12 cellular contexts compared by ENCODE assay signal in the genomic region with DNA sequence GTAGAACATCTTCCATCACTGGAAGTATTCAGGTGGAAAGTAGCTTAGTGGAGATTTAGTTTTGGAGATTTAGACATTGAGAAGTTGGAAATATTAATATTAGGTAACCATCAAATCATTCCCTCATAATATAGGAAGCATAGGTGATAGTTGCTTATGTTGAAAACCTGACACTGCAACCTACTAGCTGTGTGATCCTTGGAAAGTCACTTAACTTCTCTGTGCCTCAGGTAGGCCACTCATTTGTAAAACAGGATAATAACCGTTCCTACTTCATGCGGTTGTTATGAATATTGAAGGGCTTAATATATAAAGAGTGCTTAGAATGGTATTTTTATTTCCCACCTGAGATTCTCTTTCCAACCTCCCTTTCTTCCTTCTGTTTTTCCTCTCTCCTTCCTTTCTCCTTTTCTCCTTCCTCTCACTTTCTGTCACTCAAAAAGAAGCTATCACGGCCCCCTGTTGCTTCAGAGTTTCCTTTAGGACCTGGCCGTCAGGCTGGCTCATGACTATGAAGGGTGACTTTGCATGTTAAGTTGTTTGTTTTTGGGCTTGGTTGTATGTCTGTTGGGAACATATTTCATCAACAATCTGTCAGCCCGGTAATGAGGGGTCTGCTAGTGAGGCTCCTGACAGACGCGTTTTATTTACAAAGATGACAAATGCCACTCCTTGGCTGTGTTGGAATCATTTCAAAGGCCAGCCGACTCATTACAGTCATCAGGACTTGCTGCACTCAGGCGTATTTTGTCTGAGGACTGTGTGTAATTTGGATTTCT. TPM values are rescaled to one million over a fixed set of nuclear protein-coding genes. Genes with fewer than 3 reads are reported as not detected.
DNase-seq lines count a peak whose midpoint lies in the region; ATAC-seq and TF ChIP-seq lines count a peak whose summit lies in the region.
"Had no signal": no experiment of that assay in that cellular context is flagged by ENCODE, and none has a peak within 500 bp of the region (broad histone marks: within the 10 kb centered on the region; RNA-seq: fewer than 3 reads in every experiment).

No MANE protein-coding gene starts in this region.

- H3K4me2 ChIP-seq in GM23248 (ENCODE audit: unreplicated experiment) (no peak overlapping the region), PC-3 (ENCODE audit: low read length) (peak overlapping the region; percentile 67)
- H3K4me2 ChIP-seq: BLaER1 treated with 17β-estradiol and CSF1 and Interleukin-3, amounts not matched to agents 10 nM and 100 nM had no signal

- 0 out of 2 replicates have a peak overlapping the region, but pooled peaks have one; percentile 10 for H2AFZ ChIP-seq in GM23248
- peak overlapping the region; percentile 27 for H2AFZ ChIP-seq in PC-3 (ENCODE audit: low read length)

- no peak for TF ChIP-seq CTCF in PC-3 (conservative IDR thresholded peaks at IDR 0.05; ENCODE audit: low read depth, low read length)
- no peak for TF ChIP-seq CTCF in epithelial cell of esophagus (IDR thresholded peaks at IDR 0.05; ENCODE audit: insufficient read depth, low read depth, low read length, missing control alignments)

- H3F3A ChIP-seq in GM23248 (ENCODE audit: insufficient read depth) = no peaks in the 10 kb centered on the region
- H3F3A ChIP-seq in PC-3 (ENCODE audit: low read length, unreplicated experiment) = no peaks in the 10 kb centered on the region

- no peaks in the 10 kb centered on the region for H3K9me2 ChIP-seq in GM23248 (ENCODE audit: insufficient read depth)
- H3K9me2 ChIP-seq in PC-3 (replicated peaks; ENCODE audit: low read length) = no peaks in the 10 kb centered on the region

- H3K4me1 ChIP-seq in GM23248 (ENCODE audit: insufficient read depth) (peaks cover 10% of the 10 kb centered on the region), PC-3 (ENCODE audit: insufficient read depth, low read length) (peaks cover 15% of the 10 kb centered on the region)

- in situ Hi-C loops in GM23248 (cut with MboI) = no loop called here

- CTCF ChIA-PET in PC-3 (lab: Charles Lee) = interaction anchor here (0.7 kb wide), 1 partner anchor 27 kb away, joined by 5 read pairs; no protein-coding TSS in a partner anchor

- H3K9me3 ChIP-seq in GM23248 (ENCODE audit: low read depth) = no peaks in the 10 kb centered on the region
- no peaks in the 10 kb centered on the region for H3K9me3 ChIP-seq in PC-3 (ENCODE audit: low read length)

- POLR2A ChIA-PET in PC-3 (lab: Charles Lee; ENCODE audit: unreplicated experiment) = interaction anchor here (0.7 kb wide), 1 partner anchor 199 kb away, joined by 9 read pairs; no protein-coding TSS in a partner anchor

- intact Hi-C loops in PC-3 (cut with micrococcal nuclease) = loop anchor here (1.0 to 2.0 kb wide), 3 partner anchors 29 to 65 kb away; no protein-coding TSS in a partner anchor

- 56 to 59% methylated on average over 9 of the region's 9 CpGs for WGBS in GM23248 (ENCODE audit: low coverage in 1 of 2, low lambda C conversion rate in 2 of 2, missing lambda C conversion rate in 2 of 2), 2 experiments

- H3K36me3 ChIP-seq in GM23248 (ENCODE audit: low read depth) (no peaks in the 10 kb centered on the region), PC-3 (ENCODE audit: low read depth, low read length) (no peaks in the 10 kb centered on the region)

- ATAC-seq in PC-3 (peak; percentile 83), HG02610 (IDR thresholded peaks at IDR 0.05; ENCODE audit: unreplicated experiment) (no peak), GM21526 (IDR thresholded peaks at IDR 0.05; ENCODE audit: low FRiP score, unreplicated experiment) (no peak)
- ATAC-seq: activated naive CD8-positive, alpha-beta T cell treated with anti-CD3 and anti-CD28 coated beads, Interleukin-2, amount 50 U/mL, for 24 hours; sciatic nerve had no signal

- H3K79me2 ChIP-seq in GM23248 (ENCODE audit: insufficient read depth) (no peaks in the 10 kb centered on the region), PC-3 (ENCODE audit: low read length) (no peaks in the 10 kb centered on the region)

- no TSS peak for BruUV-seq in PC-3 (replicated peaks; lab: Mats Ljungman, UMichigan)

- DNase-seq in AG08395 (ENCODE audit: low spot score) (peak; percentile 28), GM23248 (peak; percentile 23), PC-3 (peak; percentile 74), epithelial cell of esophagus (ENCODE audit: low read depth) (peak; percentile 53), AML-193 (lab: John Stamatoyannopoulos, UW) (no peak)
- no peak for DNase-seq in activated CD4-positive, CD25-positive, alpha-beta regulatory T cell (lab: John Stamatoyannopoulos, UW)
- DNase-seq: activated naive CD8-positive, alpha-beta T cell treated with anti-CD3 and anti-CD28 coated beads, Interleukin-2, amount 50 U/mL, for 24 hours; NCI-H2107 had no signal

- H3K4me3 ChIP-seq in GM23248 (no peak overlapping the region), PC-3 (ENCODE audit: low read length) (peak overlapping the region; percentile 7; the same call in 1 of the 2 replicates), epithelial cell of esophagus (ENCODE audit: low read length) (no peak overlapping the region)
- H3K4me3 ChIP-seq: BLaER1 treated with 17β-estradiol and CSF1 and Interleukin-3, amounts not matched to agents 10 nM and 100 nM had no signal

- H3K27me3 ChIP-seq in GM23248 (replicated peaks; ENCODE audit: insufficient read depth) (no peaks in the 10 kb centered on the region), PC-3 (ENCODE audit: low read length) (no peaks in the 10 kb centered on the region)
- H3K27me3 ChIP-seq: BLaER1 treated with 17β-estradiol and CSF1 and Interleukin-3, amounts not matched to agents 10 nM and 100 nM had no signal

- H3K9ac ChIP-seq in GM23248 = no peak overlapping the region
- H3K9ac ChIP-seq in PC-3 (ENCODE audit: low read length) = no peak overlapping the region
- H3K9ac ChIP-seq: BLaER1 treated with 17β-estradiol and CSF1 and Interleukin-3, amounts not matched to agents 10 nM and 100 nM had no signal

- H4K20me1 ChIP-seq in GM23248 (ENCODE audit: insufficient read depth) (no peaks in the 10 kb centered on the region), PC-3 (ENCODE audit: low read length) (no peaks in the 10 kb centered on the region)

- H3K27ac ChIP-seq in GM23248 (no peak overlapping the region), PC-3 (ENCODE audit: low read length) (peak overlapping the region; percentile 45)
- H3K27ac ChIP-seq: BLaER1 treated with 17β-estradiol and CSF1 and Interleukin-3, amounts not matched to agents 10 nM and 100 nM had no signal

RNA-seq across cellular contexts. Expression of gene DOCK2, which starts 31.0 kb away (rescaled TPM):
- 10.4 and 12.1 TPM in 2 replicates for total RNA-seq in GM23248 (2014; rRNA removed; shearing (Covaris generic))
- 5.4 and 6.5 TPM in 2 replicates for polyA plus RNA-seq in GM23248 (2016; fragmentation: Nextera tagmentation; extraction: Ambion mirVana)
- total RNA-seq in PC-3 (2014; rRNA removed) = 0.26 and 0.58 TPM in 2 replicates

Comparison
In these comparisons a context has a peak if more than half of its experiments do, and no peak if none do; other contexts are left out.
1. DNase-seq: peak in AG08395 (single experiment), GM23248 (single experiment), PC-3 (single experiment) and epithelial cell of esophagus (single experiment); none in AML-193 (0 of 2) and activated CD4-positive, CD25-positive, alpha-beta regulatory T cell (0 of 4).